Comparison of ENCODE assay signal across 27 cellular contexts in the genomic region with DNA sequence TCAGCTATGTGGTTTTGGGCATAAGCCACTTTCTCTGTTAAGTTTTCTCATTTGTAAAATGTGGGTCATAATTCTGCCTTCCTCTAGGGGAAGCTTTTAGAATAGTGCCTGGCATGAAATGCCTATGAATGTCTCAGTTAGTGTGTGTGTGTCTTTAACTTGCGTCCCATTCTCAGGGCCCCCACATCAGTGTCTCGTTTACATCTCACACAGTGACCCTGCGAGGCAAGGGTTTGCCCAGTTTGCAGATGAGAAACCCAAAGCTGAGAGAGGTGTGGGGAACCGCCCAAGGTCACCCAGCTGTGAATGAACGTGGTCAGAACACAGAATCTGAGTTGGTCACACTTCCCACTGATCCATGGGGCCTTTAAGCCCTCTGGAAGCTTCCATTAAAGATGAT. TPM values are rescaled to one million over a fixed set of nuclear protein-coding genes. Genes with fewer than 3 reads are reported as not detected.
A peak's percentile ranks its signal among the peaks of the same experiment; 100 is the strongest.
DNase-seq lines count a peak whose midpoint lies in the region; ATAC-seq and TF ChIP-seq lines count a peak whose summit lies in the region.
"Had no signal": no experiment of that assay in that cellular context is flagged by ENCODE, and none has a peak within 500 bp of the region (broad histone marks: within the 10 kb centered on the region; RNA-seq: fewer than 3 reads in every experiment).

No MANE protein-coding gene starts in this region.

- no peaks in the 10 kb centered on the region for H3K9me3 ChIP-seq in PC-9 (ENCODE audit: insufficient read depth, low read depth)
- H3K9me3 ChIP-seq: BE2C, pancreas, SK-N-SH, vagina had no signal

- peak; percentile 6 for DNase-seq in activated naive CD8-positive, alpha-beta T cell treated with anti-CD3 and anti-CD28 coated beads, Interleukin-2, amount 10 ng/mL, durations not matched to agents 7 days and 5 days
- DNase-seq in activated naive CD8-positive, alpha-beta T cell treated with anti-CD3 and anti-CD28 coated beads, Interleukin-2, amount 50 U/mL, for 24 hours: no peak
- no peak for DNase-seq in central memory CD8-positive, alpha-beta T cell (ENCODE audit: low spot score in 2 of 2)
- DNase-seq in natural killer cell (no peak), type B pancreatic cell (ENCODE audit: extremely low spot score, unreplicated experiment) (no peak), PC-9 (no peak), pons (ENCODE audit: low spot score) (no peak)
- no peak for DNase-seq in stimulated activated CD4-positive, alpha-beta T cell treated with anti-CD3 and anti-CD28 coated beads, Interleukin-2, amount 100 ng/mL, for 48 hours
- DNase-seq: activated CD4-positive, alpha-beta T cell treated with anti-CD3 and anti-CD28 coated beads for 36 hours; activated naive CD4-positive, alpha-beta T cell treated with Interleukin-2 at 50 U/mL for 16 hours; activated T-cell treated with anti-CD3 and anti-CD28 coated beads, Interleukin-2, amount 50 U/mL, for 1 hour; amygdala; BE2C; central memory CD4-positive, alpha-beta T cell; DMS79; GDM1; HFFc6; Karpas-422; NCI-H1436 treated with DMSO at 0.1 percent for 48 hours; NCI-H446 treated with DMSO at 0.1 percent for 48 hours; NCI-H82; RPMI8226; SK-N-SH had no signal

- H3K4me3 ChIP-seq in PC-9: no peak overlapping the region
- H3K4me3 ChIP-seq: GM23338, pancreas, vagina had no signal

- no peaks in the 10 kb centered on the region for H3K9me3 Mint-ChIP-seq in activated naive CD8-positive, alpha-beta T cell treated with anti-CD3 and anti-CD28 coated beads, Interleukin-2, amount 10 ng/mL, durations not matched to agents 7 days and 5 days
- H3K9me3 Mint-ChIP-seq in activated naive CD8-positive, alpha-beta T cell treated with anti-CD3 and anti-CD28 coated beads, Interleukin-2, amount 50 U/mL, for 24 hours: no peaks in the 10 kb centered on the region
- no peaks in the 10 kb centered on the region for H3K9me3 Mint-ChIP-seq in central memory CD8-positive, alpha-beta T cell
- H3K9me3 Mint-ChIP-seq in natural killer cell (no peaks in the 10 kb centered on the region), type B pancreatic cell (no peaks in the 10 kb centered on the region)
- H3K9me3 Mint-ChIP-seq: GM23338, HFFc6, nephron had no signal

- intact Hi-C loops in natural killer cell (cut with micrococcal nuclease): loop anchor here (10.0 kb wide), 1 partner anchor 174 kb away; a partner anchor contains a TSS
- intact Hi-C loops in PC-9 (cut with micrococcal nuclease; ENCODE audit: unreplicated experiment): no loop called here

- H3K36me3 ChIP-seq in PC-9 (ENCODE audit: low read depth): peaks cover 30% of the 10 kb centered on the region

- H3K27me3 ChIP-seq in PC-9 (ENCODE audit: insufficient read depth, low read depth): no peaks in the 10 kb centered on the region
- H3K27me3 ChIP-seq: BE2C, pancreas, vagina had no signal

- POLR2A ChIA-PET in activated naive CD8-positive, alpha-beta T cell treated with anti-CD3 and anti-CD28 coated beads, Interleukin-2, amount 10 ng/mL, durations not matched to agents 7 days and 5 days (lab: Charles Lee): interaction anchor here (1.1 to 2.0 kb wide), 2 partner anchors 14 to 218 kb away, joined by 4 to 9 read pairs; a partner anchor contains a TSS
- POLR2A ChIA-PET in PC-9 (lab: Charles Lee; ENCODE audit: unreplicated experiment): no interaction called here

- no peak for ATAC-seq in activated naive CD8-positive, alpha-beta T cell treated with anti-CD3 and anti-CD28 coated beads, Interleukin-2, amount 10 ng/mL, durations not matched to agents 7 days and 5 days (ENCODE audit: low read depth)
- no peak for ATAC-seq in activated naive CD8-positive, alpha-beta T cell treated with anti-CD3 and anti-CD28 coated beads, Interleukin-2, amount 50 U/mL, for 24 hours
- no peak for ATAC-seq in central memory CD8-positive, alpha-beta T cell (replicated peaks; ENCODE audit: extremely low read depth, poor library complexity, severe bottlenecking)
- peak; percentile 56 to 82 (median 75) for ATAC-seq in natural killer cell
- ATAC-seq: activated CD4-positive, alpha-beta T cell treated with anti-CD3 and anti-CD28 coated beads for 36 hours; GM23338; pancreas had no signal

- no peak overlapping the region for H3K4me3 Mint-ChIP-seq in activated naive CD8-positive, alpha-beta T cell treated with anti-CD3 and anti-CD28 coated beads, Interleukin-2, amount 10 ng/mL, durations not matched to agents 7 days and 5 days
- no peak overlapping the region for H3K4me3 Mint-ChIP-seq in activated naive CD8-positive, alpha-beta T cell treated with anti-CD3 and anti-CD28 coated beads, Interleukin-2, amount 50 U/mL, for 24 hours
- H3K4me3 Mint-ChIP-seq in central memory CD8-positive, alpha-beta T cell: no peak overlapping the region
- H3K4me3 Mint-ChIP-seq in natural killer cell: peak overlapping the region; percentile 73
- no peak overlapping the region for H3K4me3 Mint-ChIP-seq in type B pancreatic cell
- H3K4me3 Mint-ChIP-seq: activated CD4-positive, alpha-beta T cell treated with anti-CD3 and anti-CD28 coated beads for 36 hours; GM23338; HFFc6; nephron had no signal

- H3K4me1 Mint-ChIP-seq in activated naive CD8-positive, alpha-beta T cell treated with anti-CD3 and anti-CD28 coated beads, Interleukin-2, amount 10 ng/mL, durations not matched to agents 7 days and 5 days: peaks cover 1% of the 10 kb centered on the region
- no peaks in the 10 kb centered on the region for H3K4me1 Mint-ChIP-seq in activated naive CD8-positive, alpha-beta T cell treated with anti-CD3 and anti-CD28 coated beads, Interleukin-2, amount 50 U/mL, for 24 hours
- peaks cover 34% of the 10 kb centered on the region for H3K4me1 Mint-ChIP-seq in central memory CD8-positive, alpha-beta T cell
- H3K4me1 Mint-ChIP-seq in natural killer cell (peaks cover 32 to 34% of the 10 kb centered on the region in 2 donors), type B pancreatic cell (ENCODE audit: unreplicated experiment) (peaks cover 22% of the 10 kb centered on the region)
- H3K4me1 Mint-ChIP-seq: GM23338 had no signal

- no peak overlapping the region for H3K4me2 ChIP-seq in PC-9
- H3K4me2 ChIP-seq: GM23338, SK-N-SH had no signal

- 0 out of 2 replicates have a peak, but pooled peaks cover 5% of the 10 kb centered on the region for H3K79me2 ChIP-seq in PC-9 (ENCODE audit: low read depth)

- H2AFZ ChIP-seq in PC-9: no peak overlapping the region
- H2AFZ ChIP-seq: GM23338 had no signal

- no peak overlapping the region for H3K27ac ChIP-seq in PC-9
- H3K27ac ChIP-seq: pancreas, vagina had no signal

- H3K9me2 ChIP-seq in PC-9 (ENCODE audit: insufficient read depth): no peaks in the 10 kb centered on the region
- H3K9me2 ChIP-seq: SK-N-SH had no signal

- CTCF ChIA-PET in PC-9 (lab: Charles Lee): interaction anchor here (0.6 kb wide), 1 partner anchor 69 kb away, joined by 4 read pairs; no protein-coding TSS in a partner anchor

- BruUV-seq in PC-9 (replicated peaks; lab: Mats Ljungman, UMichigan): no TSS peak

- peaks cover 11% of the 10 kb centered on the region for H3K36me3 Mint-ChIP-seq in activated naive CD8-positive, alpha-beta T cell treated with anti-CD3 and anti-CD28 coated beads, Interleukin-2, amount 10 ng/mL, durations not matched to agents 7 days and 5 days
- H3K36me3 Mint-ChIP-seq in activated naive CD8-positive, alpha-beta T cell treated with anti-CD3 and anti-CD28 coated beads, Interleukin-2, amount 50 U/mL, for 24 hours (ENCODE audit: low read depth): peaks cover 14% of the 10 kb centered on the region
- peaks cover 45% of the 10 kb centered on the region for H3K36me3 Mint-ChIP-seq in central memory CD8-positive, alpha-beta T cell (ENCODE audit: insufficient read depth)
- no peaks in the 10 kb centered on the region for H3K36me3 Mint-ChIP-seq in natural killer cell
- peaks cover 43% of the 10 kb centered on the region for H3K36me3 Mint-ChIP-seq in type B pancreatic cell

- H4K20me1 ChIP-seq in PC-9 (ENCODE audit: insufficient read depth): no peaks in the 10 kb centered on the region

- no peak overlapping the region for H3K27ac Mint-ChIP-seq in activated naive CD8-positive, alpha-beta T cell treated with anti-CD3 and anti-CD28 coated beads, Interleukin-2, amount 10 ng/mL, durations not matched to agents 7 days and 5 days
- no peak overlapping the region for H3K27ac Mint-ChIP-seq in activated naive CD8-positive, alpha-beta T cell treated with anti-CD3 and anti-CD28 coated beads, Interleukin-2, amount 50 U/mL, for 24 hours
- peak overlapping the region; percentile 29 for H3K27ac Mint-ChIP-seq in central memory CD8-positive, alpha-beta T cell (ENCODE audit: low read depth)
- peak overlapping the region; percentile 75 to 82 for H3K27ac Mint-ChIP-seq in natural killer cell
- H3K27ac Mint-ChIP-seq in type B pancreatic cell: peak overlapping the region; percentile 72
- H3K27ac Mint-ChIP-seq: activated CD4-positive, alpha-beta T cell treated with anti-CD3 and anti-CD28 coated beads for 36 hours; GM23338; HFFc6 had no signal

- peaks cover 18% of the 10 kb centered on the region for H3F3A ChIP-seq in PC-9 (ENCODE audit: insufficient read depth, low read depth)

- TF ChIP-seq CTCF in natural killer cell (IDR thresholded peaks at IDR 0.05): no peak
- peak; percentile 34 for TF ChIP-seq CTCF in type B pancreatic cell (conservative IDR thresholded peaks at IDR 0.05)
- TF ChIP-seq CTCF in PC-9 (conservative IDR thresholded peaks at IDR 0.05): no peak

- peaks cover 21% of the 10 kb centered on the region for H3K4me1 ChIP-seq in PC-9 (replicated peaks; ENCODE audit: insufficient read depth)

- H3K27me3 Mint-ChIP-seq in activated naive CD8-positive, alpha-beta T cell treated with anti-CD3 and anti-CD28 coated beads, Interleukin-2, amount 10 ng/mL, durations not matched to agents 7 days and 5 days: no peaks in the 10 kb centered on the region
- H3K27me3 Mint-ChIP-seq in activated naive CD8-positive, alpha-beta T cell treated with anti-CD3 and anti-CD28 coated beads, Interleukin-2, amount 50 U/mL, for 24 hours: no peaks in the 10 kb centered on the region
- H3K27me3 Mint-ChIP-seq in central memory CD8-positive, alpha-beta T cell: no peaks in the 10 kb centered on the region
- H3K27me3 Mint-ChIP-seq in natural killer cell (ENCODE audit: low read depth in 2 of 2): no peaks in the 10 kb centered on the region
- no peaks in the 10 kb centered on the region for H3K27me3 Mint-ChIP-seq in type B pancreatic cell
- H3K27me3 Mint-ChIP-seq: activated CD4-positive, alpha-beta T cell treated with anti-CD3 and anti-CD28 coated beads for 36 hours had no signal

RNA-seq across cellular contexts. Expression of a gene that starts 14.1 kb away (rescaled TPM):
- total RNA-seq in activated naive CD8-positive, alpha-beta T cell treated with anti-CD3 and anti-CD28 coated beads, Interleukin-2, amount 10 ng/mL, durations not matched to agents 7 days and 5 days: 10 to 100 TPM; 91.2 to 96.8 TPM
- 10 to 100 TPM; 58.7 to 65.5 (median 61.4) TPM for total RNA-seq in natural killer cell
- 164 and 201 TPM in 2 replicates for total RNA-seq in type B pancreatic cell (ENCODE audit: low replicate concordance)
- 145 and 179 TPM in 2 replicates for total RNA-seq in PC-9 (2021)

RNA-seq across cellular contexts. Expression of a gene that starts 28.2 kb away (rescaled TPM):
- 1 to 10 TPM in 1 of 2 experiments, under 1 TPM in 1; 0.99 to 1.9 TPM for total RNA-seq in activated naive CD8-positive, alpha-beta T cell treated with anti-CD3 and anti-CD28 coated beads, Interleukin-2, amount 10 ng/mL, durations not matched to agents 7 days and 5 days
- total RNA-seq in natural killer cell (10 to 100 TPM; 12.7 to 20.4 (median 19.8) TPM), type B pancreatic cell (ENCODE audit: low replicate concordance) (83.9 and 85.2 TPM in 2 replicates), PC-9 (2021) (not detected in 2 replicates)

Comparison
In these comparisons a context has a peak if more than half of its experiments do, and no peak if none do; other contexts are left out.
1. ATAC-seq: peak in natural killer cell (3 of 3); none in activated naive CD8-positive, alpha-beta T cell treated with anti-CD3 and anti-CD28 coated beads, Interleukin-2, amount 10 ng/mL, durations not matched to agents 7 days and 5 days (single experiment), activated naive CD8-positive, alpha-beta T cell treated with anti-CD3 and anti-CD28 coated beads, Interleukin-2, amount 50 U/mL, for 24 hours (single experiment) and central memory CD8-positive, alpha-beta T cell (single experiment).
2. H3K27ac Mint-ChIP-seq: peak in central memory CD8-positive, alpha-beta T cell (single experiment), natural killer cell (2 of 2) and type B pancreatic cell (single experiment); none in activated naive CD8-positive, alpha-beta T cell treated with anti-CD3 and anti-CD28 coated beads, Interleukin-2, amount 10 ng/mL, durations not matched to agents 7 days and 5 days (single experiment) and activated naive CD8-positive, alpha-beta T cell treated with anti-CD3 and anti-CD28 coated beads, Interleukin-2, amount 50 U/mL, for 24 hours (single experiment).
3. RNA of a gene that starts 28.2 kb away (total RNA-seq): 83.9 to 85.2 TPM in type B pancreatic cell and 12.7 to 20.4 TPM in natural killer cell; 0.99 to 1.9 TPM in activated naive CD8-positive, alpha-beta T cell treated with anti-CD3 and anti-CD28 coated beads, Interleukin-2, amount 10 ng/mL, durations not matched to agents 7 days and 5 days and not detected in PC-9; every median in the first group is over 4 times any median in the second.